ENCODE assay signal across 9 cellular contexts in the genomic region with DNA sequence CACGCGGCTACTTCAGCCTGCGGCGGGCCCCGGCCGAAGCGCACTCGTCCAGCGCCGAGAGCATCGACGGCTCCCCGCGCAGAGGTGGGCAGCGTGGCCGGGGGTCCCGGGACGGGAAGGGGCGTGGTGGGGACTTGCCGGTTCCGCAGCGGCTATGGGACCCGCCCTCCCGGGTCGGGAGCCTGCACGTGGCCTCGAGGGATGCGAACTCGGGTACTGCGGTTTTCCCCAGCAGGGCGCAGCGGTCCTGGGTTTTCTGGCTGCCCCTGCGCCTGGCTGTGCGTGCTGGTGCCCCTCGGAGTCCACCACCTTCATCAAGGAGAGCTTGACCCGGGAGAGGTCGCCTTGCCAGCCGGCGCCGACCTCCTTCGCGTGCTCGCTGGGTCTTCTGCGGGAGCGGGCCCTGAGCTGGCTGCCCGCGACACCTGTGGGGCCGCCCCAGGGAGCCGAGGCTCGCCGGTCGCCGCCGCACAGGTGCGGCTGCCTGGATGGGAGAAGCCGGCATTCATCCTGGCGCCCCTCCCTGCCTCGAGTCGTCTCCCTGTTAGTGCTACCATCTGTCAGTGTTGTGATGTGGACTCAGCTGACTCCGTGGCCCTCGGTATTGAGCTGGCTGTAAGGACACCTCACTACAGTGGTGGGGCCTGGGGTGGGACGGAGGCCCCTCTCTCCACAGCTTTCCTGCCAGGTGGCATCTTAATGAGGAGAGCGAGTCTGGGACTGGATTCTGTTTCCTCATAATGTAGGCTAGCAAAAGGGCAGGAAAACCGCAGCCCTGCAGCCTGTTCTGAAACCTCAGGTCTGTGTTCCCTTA.
DNase-seq lines count a peak whose midpoint lies in the region; ATAC-seq, FAIRE-seq and TF ChIP-seq lines count a peak whose summit lies in the region.
"Had no signal": no experiment of that assay in that cellular context is flagged by ENCODE, and none has a peak within 500 bp of the region (broad histone marks: within the 10 kb centered on the region; RNA-seq: fewer than 3 reads in every experiment).

No MANE protein-coding gene starts in this region.

- WGBS in esophagus muscularis mucosa: no CpG with 5 or more reads among the region's 64 CpGs

- no peaks in the 10 kb centered on the region for H3K36me3 ChIP-seq in esophagus muscularis mucosa
- no peaks in the 10 kb centered on the region for H3K36me3 ChIP-seq in rectal smooth muscle tissue (ENCODE audit: control insufficient read depth, insufficient read depth, low read length)

- intact Hi-C loops in esophagus muscularis mucosa (cut with DNase I): loop anchor here (1.0 to 10.0 kb wide), 3 partner anchors 76 to 176 kb away; a partner anchor contains a TSS

- H3K27me3 ChIP-seq in esophagus muscularis mucosa (peaks cover 0 to 5% (median 0%) of the 10 kb centered on the region in 4 donors), rectal smooth muscle tissue (ENCODE audit: control insufficient read depth, insufficient read depth, low read length) (peaks cover 5% of the 10 kb centered on the region)

- ATAC-seq in GM21367 (IDR thresholded peaks at IDR 0.05; ENCODE audit: unreplicated experiment) (no peak), HG02840 (IDR thresholded peaks at IDR 0.05; ENCODE audit: low FRiP score, unreplicated experiment) (no peak)
- ATAC-seq: activated naive CD8-positive, alpha-beta T cell treated with anti-CD3 and anti-CD28 coated beads, Interleukin-2, amount 50 U/mL, for 24 hours had no signal

- no peak for TF ChIP-seq POLR2A in esophagus muscularis mucosa (IDR thresholded peaks at IDR 0.05; ENCODE audit: low read depth)

- H3K4me1 ChIP-seq in esophagus muscularis mucosa (peaks cover 13 to 74% (median 56%) of the 10 kb centered on the region in 4 donors), rectal smooth muscle tissue (ENCODE audit: control insufficient read depth, insufficient read depth, low read length) (peaks cover 15% of the 10 kb centered on the region)

- H3K9ac ChIP-seq in rectal smooth muscle tissue (ENCODE audit: low read length): no peak overlapping the region

- H3K4me3 ChIP-seq in esophagus muscularis mucosa (peak overlapping the region; percentile 67 to 83 (median 78)), rectal smooth muscle tissue (ENCODE audit: low read length) (peak overlapping the region; percentile 63), foreskin fibroblast (ENCODE audit: low read depth in 1 of 2, low read length in 2 of 2) (peak overlapping the region in 1 of 2 donors; percentile 28)

- no peaks in the 10 kb centered on the region for H3K9me3 ChIP-seq in esophagus muscularis mucosa

- FAIRE-seq in D721Med (lab: Jason Lieb, UNC): no peak

- no peak for TF ChIP-seq EP300 in esophagus muscularis mucosa (IDR thresholded peaks at IDR 0.05)

- TF ChIP-seq CTCF in GM20000 (IDR thresholded peaks at IDR 0.05; ENCODE audit: extremely low read depth, missing control alignments) (no peak), esophagus muscularis mucosa (IDR thresholded peaks at IDR 0.05) (no peak), foreskin fibroblast (IDR thresholded peaks at IDR 0.05; ENCODE audit: low read depth, low read length) (no peak), D721Med (IDR thresholded peaks at IDR 0.05; ENCODE audit: insufficient read depth, missing control alignments) (no peak)

- peak overlapping the region; percentile 81 to 86 (median 82) for H3K27ac ChIP-seq in esophagus muscularis mucosa (replicated peaks in 1 of 4)
- no peak overlapping the region for H3K27ac ChIP-seq in rectal smooth muscle tissue (ENCODE audit: low read depth, low read length)

- DNase-seq in GM20000 (ENCODE audit: low spot score): peak; percentile 22
- peak; percentile 71 to 84 for DNase-seq in NCI-H526 (lab: John Stamatoyannopoulos, UW)
- no peak for DNase-seq in esophagus muscularis mucosa (ENCODE audit: extremely low spot score)
- no peak for DNase-seq in foreskin fibroblast
- DNase-seq in D721Med (ENCODE audit: insufficient read length, low spot score): no peak
- DNase-seq: activated naive CD8-positive, alpha-beta T cell treated with anti-CD3 and anti-CD28 coated beads, Interleukin-2, amount 50 U/mL, for 24 hours had no signal

Comparison
In these comparisons a context has a peak if more than half of its experiments do, and no peak if none do; other contexts are left out.
1. DNase-seq: peak in GM20000 (single experiment) and NCI-H526 (2 of 2); none in esophagus muscularis mucosa (single experiment), foreskin fibroblast (0 of 2) and D721Med (single experiment).